1 cellular context compared by ENCODE assay signal in the genomic region with DNA sequence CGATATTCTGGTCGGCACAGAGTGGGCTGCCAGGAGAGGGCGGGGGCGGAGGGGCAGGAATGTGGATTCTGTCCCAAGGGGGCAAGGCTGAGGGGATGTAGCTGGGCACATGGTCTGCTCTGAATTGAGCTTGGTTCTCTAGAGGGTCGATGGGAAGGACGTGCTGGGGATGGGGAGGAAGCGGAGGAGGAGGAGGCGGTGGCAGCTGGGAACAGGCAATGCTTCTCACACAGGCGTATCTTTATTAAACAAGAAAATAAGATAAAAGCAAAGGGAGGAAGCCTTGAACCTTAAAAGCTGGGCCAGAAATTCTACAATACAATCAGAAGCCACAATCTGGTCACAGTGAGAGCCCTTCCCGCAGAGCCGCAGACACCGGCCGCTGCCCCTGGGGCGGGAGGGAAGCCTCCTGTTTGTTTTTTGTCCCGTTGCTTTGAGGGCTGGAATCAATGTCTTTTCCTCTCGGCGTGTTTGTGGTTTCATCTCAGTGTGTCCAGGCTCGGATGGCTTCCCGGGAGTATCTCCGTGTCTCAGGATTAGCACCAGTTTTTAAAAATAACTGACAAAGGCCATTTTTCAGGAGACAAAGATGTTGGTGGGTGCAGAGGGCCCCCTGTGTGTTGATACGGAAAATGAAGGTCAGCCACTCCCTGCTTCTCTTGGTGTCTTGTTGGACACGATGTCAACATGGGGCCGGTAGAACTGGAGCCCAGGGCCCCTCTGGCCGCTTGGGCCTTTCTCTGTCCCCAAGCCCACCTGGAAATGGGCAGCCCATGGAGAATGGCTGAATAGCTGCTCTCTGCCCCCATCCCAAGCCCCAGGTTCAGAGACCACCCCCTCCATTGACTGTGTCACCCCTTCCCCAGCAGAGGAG.
TF ChIP-seq lines count a peak whose summit lies in the region.

No MANE protein-coding gene starts in this region.

TF ChIP-seq in GM23338, 12 proteins besides CTCF, POLR2A, EP300 and RAD21:
- no peak for TF ChIP-seq EZH2phosphoT487 (IDR thresholded peaks at IDR 0.05; ENCODE audit: unreplicated experiment)
- no peak for TF ChIP-seq ZNF114 (CRISPR knock-in tag; IDR thresholded peaks at IDR 0.05)
- TF ChIP-seq, protein P1, sequence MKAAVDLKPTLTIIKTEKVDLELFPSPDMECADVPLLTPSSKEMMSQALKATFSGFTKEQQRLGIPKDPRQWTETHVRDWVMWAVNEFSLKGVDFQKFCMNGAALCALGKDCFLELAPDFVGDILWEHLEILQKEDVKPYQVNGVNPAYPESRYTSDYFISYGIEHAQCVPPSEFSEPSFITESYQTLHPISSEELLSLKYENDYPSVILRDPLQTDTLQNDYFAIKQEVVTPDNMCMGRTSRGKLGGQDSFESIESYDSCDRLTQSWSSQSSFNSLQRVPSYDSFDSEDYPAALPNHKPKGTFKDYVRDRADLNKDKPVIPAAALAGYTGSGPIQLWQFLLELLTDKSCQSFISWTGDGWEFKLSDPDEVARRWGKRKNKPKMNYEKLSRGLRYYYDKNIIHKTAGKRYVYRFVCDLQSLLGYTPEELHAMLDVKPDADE (IDR thresholded peaks at IDR 0.05) = no peak
- TF ChIP-seq CREB1 (CRISPR knock-in tag; IDR thresholded peaks at IDR 0.05; ENCODE audit: low read depth) = no peak
- no peak for TF ChIP-seq JUNB (IDR thresholded peaks at IDR 0.05; ENCODE audit: unreplicated experiment)
- no peak for TF ChIP-seq ZNF331 (CRISPR knock-in tag; IDR thresholded peaks at IDR 0.05; ENCODE audit: low read depth)
- TF ChIP-seq, protein P2, sequence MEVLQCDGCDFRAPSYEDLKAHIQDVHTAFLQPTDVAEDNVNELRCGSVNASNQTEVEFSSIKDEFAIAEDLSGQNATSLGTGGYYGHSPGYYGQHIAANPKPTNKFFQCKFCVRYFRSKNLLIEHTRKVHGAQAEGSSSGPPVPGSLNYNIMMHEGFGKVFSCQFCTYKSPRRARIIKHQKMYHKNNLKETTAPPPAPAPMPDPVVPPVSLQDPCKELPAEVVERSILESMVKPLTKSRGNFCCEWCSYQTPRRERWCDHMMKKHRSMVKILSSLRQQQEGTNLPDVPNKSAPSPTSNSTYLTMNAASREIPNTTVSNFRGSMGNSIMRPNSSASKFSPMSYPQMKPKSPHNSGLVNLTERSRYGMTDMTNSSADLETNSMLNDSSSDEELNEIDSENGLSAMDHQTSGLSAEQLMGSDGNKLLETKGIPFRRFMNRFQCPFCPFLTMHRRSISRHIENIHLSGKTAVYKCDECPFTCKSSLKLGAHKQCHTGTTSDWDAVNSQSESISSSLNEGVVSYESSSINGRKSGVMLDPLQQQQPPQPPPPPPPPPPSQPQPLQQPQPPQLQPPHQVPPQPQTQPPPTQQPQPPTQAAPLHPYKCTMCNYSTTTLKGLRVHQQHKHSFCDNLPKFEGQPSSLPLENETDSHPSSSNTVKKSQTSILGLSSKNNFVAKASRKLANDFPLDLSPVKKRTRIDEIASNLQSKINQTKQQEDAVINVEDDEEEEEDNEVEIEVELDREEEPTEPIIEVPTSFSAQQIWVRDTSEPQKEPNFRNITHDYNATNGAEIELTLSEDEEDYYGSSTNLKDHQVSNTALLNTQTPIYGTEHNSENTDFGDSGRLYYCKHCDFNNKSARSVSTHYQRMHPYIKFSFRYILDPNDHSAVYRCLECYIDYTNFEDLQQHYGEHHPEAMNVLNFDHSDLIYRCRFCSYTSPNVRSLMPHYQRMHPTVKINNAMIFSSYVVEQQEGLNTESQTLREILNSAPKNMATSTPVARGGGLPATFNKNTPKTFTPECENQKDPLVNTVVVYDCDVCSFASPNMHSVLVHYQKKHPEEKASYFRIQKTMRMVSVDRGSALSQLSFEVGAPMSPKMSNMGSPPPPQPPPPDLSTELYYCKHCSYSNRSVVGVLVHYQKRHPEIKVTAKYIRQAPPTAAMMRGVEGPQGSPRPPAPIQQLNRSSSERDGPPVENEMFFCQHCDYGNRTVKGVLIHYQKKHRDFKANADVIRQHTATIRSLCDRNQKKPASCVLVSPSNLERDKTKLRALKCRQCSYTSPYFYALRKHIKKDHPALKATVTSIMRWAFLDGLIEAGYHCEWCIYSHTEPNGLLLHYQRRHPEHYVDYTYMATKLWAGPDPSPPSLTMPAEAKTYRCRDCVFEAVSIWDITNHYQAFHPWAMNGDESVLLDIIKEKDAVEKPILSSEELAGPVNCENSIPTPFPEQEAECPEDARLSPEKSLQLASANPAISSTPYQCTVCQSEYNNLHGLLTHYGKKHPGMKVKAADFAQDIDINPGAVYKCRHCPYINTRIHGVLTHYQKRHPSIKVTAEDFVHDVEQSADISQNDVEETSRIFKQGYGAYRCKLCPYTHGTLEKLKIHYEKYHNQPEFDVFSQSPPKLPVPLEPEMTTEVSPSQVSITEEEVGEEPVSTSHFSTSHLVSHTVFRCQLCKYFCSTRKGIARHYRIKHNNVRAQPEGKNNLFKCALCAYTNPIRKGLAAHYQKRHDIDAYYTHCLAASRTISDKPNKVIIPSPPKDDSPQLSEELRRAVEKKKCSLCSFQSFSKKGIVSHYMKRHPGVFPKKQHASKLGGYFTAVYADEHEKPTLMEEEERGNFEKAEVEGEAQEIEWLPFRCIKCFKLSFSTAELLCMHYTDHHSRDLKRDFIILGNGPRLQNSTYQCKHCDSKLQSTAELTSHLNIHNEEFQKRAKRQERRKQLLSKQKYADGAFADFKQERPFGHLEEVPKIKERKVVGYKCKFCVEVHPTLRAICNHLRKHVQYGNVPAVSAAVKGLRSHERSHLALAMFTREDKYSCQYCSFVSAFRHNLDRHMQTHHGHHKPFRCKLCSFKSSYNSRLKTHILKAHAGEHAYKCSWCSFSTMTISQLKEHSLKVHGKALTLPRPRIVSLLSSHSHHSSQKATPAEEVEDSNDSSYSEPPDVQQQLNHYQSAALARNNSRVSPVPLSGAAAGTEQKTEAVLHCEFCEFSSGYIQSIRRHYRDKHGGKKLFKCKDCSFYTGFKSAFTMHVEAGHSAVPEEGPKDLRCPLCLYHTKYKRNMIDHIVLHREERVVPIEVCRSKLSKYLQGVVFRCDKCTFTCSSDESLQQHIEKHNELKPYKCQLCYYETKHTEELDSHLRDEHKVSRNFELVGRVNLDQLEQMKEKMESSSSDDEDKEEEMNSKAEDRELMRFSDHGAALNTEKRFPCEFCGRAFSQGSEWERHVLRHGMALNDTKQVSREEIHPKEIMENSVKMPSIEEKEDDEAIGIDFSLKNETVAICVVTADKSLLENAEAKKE (CRISPR knock-in tag; IDR thresholded peaks at IDR 0.05) = no peak
- TF ChIP-seq, protein P3, sequence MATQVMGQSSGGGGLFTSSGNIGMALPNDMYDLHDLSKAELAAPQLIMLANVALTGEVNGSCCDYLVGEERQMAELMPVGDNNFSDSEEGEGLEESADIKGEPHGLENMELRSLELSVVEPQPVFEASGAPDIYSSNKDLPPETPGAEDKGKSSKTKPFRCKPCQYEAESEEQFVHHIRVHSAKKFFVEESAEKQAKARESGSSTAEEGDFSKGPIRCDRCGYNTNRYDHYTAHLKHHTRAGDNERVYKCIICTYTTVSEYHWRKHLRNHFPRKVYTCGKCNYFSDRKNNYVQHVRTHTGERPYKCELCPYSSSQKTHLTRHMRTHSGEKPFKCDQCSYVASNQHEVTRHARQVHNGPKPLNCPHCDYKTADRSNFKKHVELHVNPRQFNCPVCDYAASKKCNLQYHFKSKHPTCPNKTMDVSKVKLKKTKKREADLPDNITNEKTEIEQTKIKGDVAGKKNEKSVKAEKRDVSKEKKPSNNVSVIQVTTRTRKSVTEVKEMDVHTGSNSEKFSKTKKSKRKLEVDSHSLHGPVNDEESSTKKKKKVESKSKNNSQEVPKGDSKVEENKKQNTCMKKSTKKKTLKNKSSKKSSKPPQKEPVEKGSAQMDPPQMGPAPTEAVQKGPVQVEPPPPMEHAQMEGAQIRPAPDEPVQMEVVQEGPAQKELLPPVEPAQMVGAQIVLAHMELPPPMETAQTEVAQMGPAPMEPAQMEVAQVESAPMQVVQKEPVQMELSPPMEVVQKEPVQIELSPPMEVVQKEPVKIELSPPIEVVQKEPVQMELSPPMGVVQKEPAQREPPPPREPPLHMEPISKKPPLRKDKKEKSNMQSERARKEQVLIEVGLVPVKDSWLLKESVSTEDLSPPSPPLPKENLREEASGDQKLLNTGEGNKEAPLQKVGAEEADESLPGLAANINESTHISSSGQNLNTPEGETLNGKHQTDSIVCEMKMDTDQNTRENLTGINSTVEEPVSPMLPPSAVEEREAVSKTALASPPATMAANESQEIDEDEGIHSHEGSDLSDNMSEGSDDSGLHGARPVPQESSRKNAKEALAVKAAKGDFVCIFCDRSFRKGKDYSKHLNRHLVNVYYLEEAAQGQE (IDR thresholded peaks at IDR 0.05; ENCODE audit: unreplicated experiment) = no peak
- no peak for TF ChIP-seq NANOG (IDR thresholded peaks at IDR 0.05; ENCODE audit: borderline replicate concordance)
- no peak for TF ChIP-seq STAT1 (IDR thresholded peaks at IDR 0.05; ENCODE audit: unreplicated experiment)
- no peak for TF ChIP-seq EZH2 (IDR thresholded peaks at IDR 0.05; ENCODE audit: low read depth, unreplicated experiment)
- no peak for TF ChIP-seq POLR2AphosphoS5 (IDR thresholded peaks at IDR 0.05; ENCODE audit: low read depth)
